Comparison of ENCODE assay signal across 27 cellular contexts in the genomic region with DNA sequence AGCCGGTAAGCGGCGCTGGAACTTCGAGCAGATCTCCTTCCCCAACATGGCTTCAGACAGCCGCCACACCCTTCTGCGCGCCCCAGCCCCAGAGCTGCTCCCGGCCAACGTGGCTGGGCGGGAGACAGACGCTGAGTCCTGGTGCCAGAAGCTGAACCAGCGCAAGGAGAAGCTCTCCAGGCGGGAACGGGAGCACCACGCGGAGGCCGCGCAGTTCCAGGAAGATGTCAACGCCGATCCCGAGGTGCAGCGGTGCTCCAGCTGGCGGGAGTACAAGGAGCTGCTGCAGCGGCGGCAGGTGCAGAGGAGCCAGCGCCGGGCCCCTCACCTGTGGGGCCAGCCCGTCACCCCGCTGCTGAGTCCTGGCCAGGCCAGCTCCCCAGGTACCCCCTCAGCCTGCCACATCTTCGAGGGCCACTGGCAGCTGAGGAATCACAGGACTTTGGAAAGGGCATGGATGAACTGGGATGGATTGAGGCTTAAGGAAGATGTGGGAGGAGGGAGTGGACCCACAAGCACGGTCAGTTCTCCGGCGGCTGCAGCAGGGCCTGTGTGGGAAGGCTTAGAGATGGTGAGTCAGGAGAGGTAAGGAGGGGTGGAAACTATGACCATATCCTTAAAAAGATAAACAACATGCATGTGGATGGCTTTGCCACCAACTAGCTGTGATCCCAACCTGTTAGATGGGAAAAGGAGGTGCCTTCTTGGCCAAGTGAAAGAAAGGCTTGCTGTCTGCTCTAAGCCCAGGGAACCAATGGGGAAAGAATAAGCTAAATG. TPM values are rescaled to one million over a fixed set of nuclear protein-coding genes. Genes with fewer than 3 reads are reported as not detected.
A peak's percentile ranks its signal among the peaks of the same experiment; 100 is the strongest.
DNase-seq lines count a peak whose midpoint lies in the region; FAIRE-seq and TF ChIP-seq lines count a peak whose summit lies in the region.
"Had no signal": no experiment of that assay in that cellular context is flagged by ENCODE, and none has a peak within 500 bp of the region (broad histone marks: within the 10 kb centered on the region; RNA-seq: fewer than 3 reads in every experiment).

No MANE protein-coding gene starts in this region.

- no peak overlapping the region for H2AFZ ChIP-seq in GM23248

- no peak overlapping the region for H3K27ac ChIP-seq in GM23248
- H3K27ac ChIP-seq in spleen: no peak overlapping the region
- H3K27ac ChIP-seq: BLaER1 treated with 17β-estradiol and CSF1 and Interleukin-3, amounts not matched to agents 10 nM and 100 nM; left lung; prostate gland; right lobe of liver; thyroid gland had no signal

- no peak for TF ChIP-seq CTCF in fibroblast of the aortic adventitia (IDR thresholded peaks at IDR 0.05; ENCODE audit: insufficient read depth, low read length)
- TF ChIP-seq CTCF in spleen (IDR thresholded peaks at IDR 0.05 in 8 of 11, conservative IDR thresholded peaks at IDR 0.05 in 3 of 11): no peak

- H3K4me2 ChIP-seq in GM23248 (ENCODE audit: unreplicated experiment): no peak overlapping the region
- H3K4me2 ChIP-seq: BLaER1 treated with 17β-estradiol and CSF1 and Interleukin-3, amounts not matched to agents 10 nM and 100 nM had no signal

- H3K79me2 ChIP-seq in GM23248 (ENCODE audit: insufficient read depth): no peaks in the 10 kb centered on the region

- H3K36me3 ChIP-seq in GM23248 (ENCODE audit: low read depth): no peaks in the 10 kb centered on the region
- H3K36me3 ChIP-seq in spleen: peaks cover 2 to 49% (median 28%) of the 10 kb centered on the region in 6 donors
- H3K36me3 ChIP-seq: prostate gland, thyroid gland had no signal

- H3K27me3 ChIP-seq in GM23248 (replicated peaks; ENCODE audit: insufficient read depth) (peaks cover 13% of the 10 kb centered on the region; the same call in 1 of the 2 replicates), spleen (replicated peaks in 1 of 7) (peaks cover 0 to 14% (median 0%) of the 10 kb centered on the region in 7 donors)
- H3K27me3 ChIP-seq: MG63, right lobe of liver, thyroid gland had no signal

- H3K9me3 ChIP-seq in GM23248 (ENCODE audit: low read depth): no peaks in the 10 kb centered on the region
- no peaks in the 10 kb centered on the region for H3K9me3 ChIP-seq in spleen
- H3K9me3 ChIP-seq: BLaER1 treated with 17β-estradiol and CSF1 and Interleukin-3, amounts not matched to agents 10 nM and 100 nM; left lung; MG63; prostate gland; right lobe of liver; thyroid gland had no signal

- H3K4me1 ChIP-seq in GM23248 (ENCODE audit: insufficient read depth) (no peaks in the 10 kb centered on the region), spleen (peaks cover 15 to 52% (median 46%) of the 10 kb centered on the region in 6 donors)

- DNase-seq in GM23248 (peak; percentile 57), RKO (ENCODE audit: low spot score) (peak; percentile 38), fibroblast of the aortic adventitia (ENCODE audit: low read depth) (peak; percentile 16), spleen (peak; percentile 76), NCI-H2029 (lab: John Stamatoyannopoulos, UW) (no peak), NCI-H1417 (lab: John Stamatoyannopoulos, UW) (no peak), GM19239 (ENCODE audit: insufficient read length, low spot score) (no peak)
- DNase-seq: activated CD4-positive, alpha-beta T cell treated with anti-CD3 and anti-CD28 coated beads for 36 hours; DMS79; effector CD4-positive, alpha-beta T cell; GDM1; HFFc6; MG63; NCI-H1105 treated with DMSO at 0.1 percent for 48 hours; NCI-H2081 treated with DMSO at 0.1 percent for 48 hours; NCI-H2227 treated with DMSO at 0.1 percent for 48 hours; nucleus accumbens; SIG-M5; stimulated activated CD4-positive, alpha-beta T cell treated with anti-CD3 and anti-CD28 coated beads, Interleukin-12 subunit alpha, Interleukin-12 subunit beta, amount 100 ng/mL, for 4 hours; stimulated activated CD4-positive, alpha-beta T cell treated with anti-CD3 and anti-CD28 coated beads, Interleukin-4, amount 100 ng/mL, for 1 hour; thyroid gland had no signal

- H4K20me1 ChIP-seq in GM23248 (ENCODE audit: insufficient read depth): no peaks in the 10 kb centered on the region

- in situ Hi-C loops in GM23248 (cut with MboI): no loop called here

- intact Hi-C loops in spleen (cut with DNase I; ENCODE audit: low total_unique reads): no loop called here

- H3K9me2 ChIP-seq in GM23248 (ENCODE audit: insufficient read depth): no peaks in the 10 kb centered on the region

- H3K4me3 ChIP-seq in GM23248 (no peak overlapping the region), fibroblast of the aortic adventitia (ENCODE audit: low read depth, low read length) (no peak overlapping the region), spleen (no peak overlapping the region)
- H3K4me3 ChIP-seq: BLaER1 treated with 17β-estradiol and CSF1 and Interleukin-3, amounts not matched to agents 10 nM and 100 nM; left lung; MG63; prostate gland; right lobe of liver; thyroid gland had no signal

- H3K9ac ChIP-seq in GM23248: no peak overlapping the region

- 93 to 98% methylated on average over 24 to 33 of the region's 33 CpGs for WGBS in GM23248 (ENCODE audit: low coverage in 1 of 2, low lambda C conversion rate in 2 of 2, missing lambda C conversion rate in 2 of 2), 2 experiments
- WGBS in spleen, 5 donors: 93 to 98% (median 95%) methylated on average over 28 to 33 of the region's 33 CpGs

- no peaks in the 10 kb centered on the region for H3F3A ChIP-seq in GM23248 (ENCODE audit: insufficient read depth)

- FAIRE-seq in GM19239 (lab: Jason Lieb, UNC): no peak
- FAIRE-seq: colon, islet of Langerhans had no signal

- no peak for TF ChIP-seq POLR2A in spleen (IDR thresholded peaks at IDR 0.05)

RNA-seq across cellular contexts. Expression of gene LLGL2, which starts 3.4 kb away (rescaled TPM):
- total RNA-seq in GM23248 (2014; rRNA removed; shearing (Covaris generic)): not detected in 2 replicates
- not detected in 2 replicates for polyA plus RNA-seq in GM23248 (2016; fragmentation: Nextera tagmentation; extraction: Ambion mirVana)
- total RNA-seq in fibroblast of the aortic adventitia (ENCODE audit: low replicate concordance): 0.09 TPM in 1 of 2 replicates, not detected in the other
- total RNA-seq in spleen: 10 to 100 TPM; 44.0 to 97.8 (median 75.1) TPM
- polyA plus RNA-seq in spleen: 100 to 1,000 TPM in 1 of 3 donors, 10 to 100 TPM in 2; 28.6 to 153 (median 92.6) TPM

RNA-seq across cellular contexts. Expression of gene TSEN54, which starts 5.8 kb away (rescaled TPM):
- total RNA-seq in GM23248 (2014; rRNA removed; shearing (Covaris generic)): 10.7 and 25.4 TPM in 2 replicates
- polyA plus RNA-seq in GM23248 (2016; fragmentation: Nextera tagmentation; extraction: Ambion mirVana): 7.9 and 9.8 TPM in 2 replicates
- 8.0 and 11.4 TPM in 2 replicates for total RNA-seq in fibroblast of the aortic adventitia (ENCODE audit: low replicate concordance)
- total RNA-seq in spleen: 10 to 100 TPM; 31.0 to 58.1 (median 35.4) TPM
- polyA plus RNA-seq in spleen: 10 to 100 TPM; 40.8 to 87.8 (median 68.9) TPM

RNA-seq across cellular contexts. Expression of gene CASKIN2, which starts 6.8 kb away (rescaled TPM):
- total RNA-seq in GM23248 (2014; rRNA removed; shearing (Covaris generic)): 6.2 and 9.2 TPM in 2 replicates
- polyA plus RNA-seq in GM23248 (2016; fragmentation: Nextera tagmentation; extraction: Ambion mirVana) (1.9 and 2.0 TPM in 2 replicates), spleen (10 to 100 TPM in 1 of 3 donors, 1 to 10 TPM in 2; 4.7 to 27.8 (median 6.2) TPM)
- total RNA-seq in fibroblast of the aortic adventitia (ENCODE audit: low replicate concordance) (5.6 and 8.0 TPM in 2 replicates), spleen (100 to 1,000 TPM in 3 of 7 donors, 10 to 100 TPM in 4; 33.5 to 135 (median 51.1) TPM)

Comparison
In these comparisons a context has a peak if more than half of its experiments do, and no peak if none do; other contexts are left out.
1. DNase-seq: peak in GM23248 (single experiment), RKO (single experiment), fibroblast of the aortic adventitia (single experiment) and spleen (single experiment); none in NCI-H2029 (single experiment), NCI-H1417 (0 of 3) and GM19239 (single experiment).
2. RNA of gene LLGL2, which starts 3.4 kb away (total RNA-seq): 44.0 to 97.8 TPM in spleen; 0.09 TPM in fibroblast of the aortic adventitia and not detected in GM23248; every median in the first group is over 10 times any median in the second.